13 cellular contexts compared by ENCODE assay signal in the genomic region with DNA sequence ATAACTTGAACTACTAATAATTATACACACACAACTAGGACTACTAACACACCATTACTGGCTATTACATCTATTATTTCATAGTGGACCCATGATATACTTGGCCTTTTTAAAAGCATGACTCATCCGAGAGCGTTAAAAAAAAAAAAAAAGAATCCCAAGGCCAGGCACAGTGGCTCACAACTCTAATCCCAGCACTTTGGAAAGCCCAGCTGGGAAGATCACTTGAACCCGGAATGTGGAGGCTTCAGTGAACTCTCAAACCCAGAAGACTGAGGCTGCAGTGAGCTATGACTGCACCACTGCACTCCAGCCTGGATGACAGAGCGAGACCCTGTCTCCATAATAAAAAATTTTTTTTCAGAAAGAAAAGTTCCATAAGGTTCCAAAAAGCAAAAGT. TPM values are rescaled to one million over a fixed set of nuclear protein-coding genes. Genes with fewer than 3 reads are reported as not detected.
A peak's percentile ranks its signal among the peaks of the same experiment; 100 is the strongest.
DNase-seq lines count a peak whose midpoint lies in the region; ATAC-seq and TF ChIP-seq lines count a peak whose summit lies in the region.
"Had no signal": no experiment of that assay in that cellular context is flagged by ENCODE, and none has a peak within 500 bp of the region (broad histone marks: within the 10 kb centered on the region; RNA-seq: fewer than 3 reads in every experiment).

No MANE protein-coding gene starts in this region.

- H3K36me3 Mint-ChIP-seq in T-helper 2 cell treated with Interferon-gamma antibody and Interleukin-4, amounts not matched to agents 5 μg/mL and 100 μg/mL, for 36 hours (ENCODE audit: low read depth), result peaks cover 36% of the 10 kb centered on the region

- peaks cover 32% of the 10 kb centered on the region for H3K4me1 ChIP-seq in RWPE2 (ENCODE audit: insufficient read depth, poor library complexity, severe bottlenecking)

- no peaks in the 10 kb centered on the region for H3K9me3 Mint-ChIP-seq in T-helper 2 cell treated with Interferon-gamma antibody and Interleukin-4, amounts not matched to agents 5 μg/mL and 100 μg/mL, for 36 hours

- no peak for TF ChIP-seq CTCF in RWPE2 (IDR thresholded peaks at IDR 0.05; ENCODE audit: poor library complexity, severe bottlenecking)

- H3K27me3 ChIP-seq in RWPE2 (ENCODE audit: insufficient read depth, poor library complexity, severe bottlenecking), result no peaks in the 10 kb centered on the region

- H3K4me3 ChIP-seq in RWPE2 (ENCODE audit: severe bottlenecking), result no peak overlapping the region

- peak overlapping the region; percentile 66 for H3K27ac ChIP-seq in RWPE2 (ENCODE audit: poor library complexity, severe bottlenecking)
- H3K27ac ChIP-seq in epithelial cell of prostate, result peak overlapping the region; percentile 22
- H3K27ac ChIP-seq: HL-60 had no signal

- H3K9me3 ChIP-seq in RWPE2 (ENCODE audit: severe bottlenecking), result no peaks in the 10 kb centered on the region

- peaks cover under 1% of the 10 kb centered on the region for H3K27me3 Mint-ChIP-seq in T-helper 2 cell treated with Interferon-gamma antibody and Interleukin-4, amounts not matched to agents 5 μg/mL and 100 μg/mL, for 36 hours (ENCODE audit: low read depth)

- H3K27ac Mint-ChIP-seq in T-helper 2 cell treated with Interferon-gamma antibody and Interleukin-4, amounts not matched to agents 5 μg/mL and 100 μg/mL, for 36 hours, result no peak overlapping the region

- DNase-seq in T-helper 2 cell treated with Interferon-gamma antibody and Interleukin-4, amounts not matched to agents 5 μg/mL and 100 μg/mL, for 36 hours (ENCODE audit: low spot score), result no peak
- no peak for DNase-seq in T-helper 2 cell
- no peak for DNase-seq in RWPE2 (ENCODE audit: low spot score)
- DNase-seq in epithelial cell of prostate (ENCODE audit: low read depth, low spot score), result no peak
- peak; percentile 48 for DNase-seq in renal cortical epithelial cell (ENCODE audit: low read depth)
- DNase-seq in NCI-H146 (lab: John Stamatoyannopoulos, UW), result no peak
- DNase-seq: central memory CD4-positive, alpha-beta T cell; NCI-H187; Right ventricle myocardium superior; stimulated activated CD4-positive, alpha-beta T cell treated with anti-CD3 and anti-CD28 coated beads, Interleukin-4, amount 100 ng/mL, for 24 hours had no signal

- peaks cover 68% of the 10 kb centered on the region for H3K4me1 Mint-ChIP-seq in T-helper 2 cell treated with Interferon-gamma antibody and Interleukin-4, amounts not matched to agents 5 μg/mL and 100 μg/mL, for 36 hours (ENCODE audit: low read depth)

- ATAC-seq in RWPE2 (ENCODE audit: low read depth), result no peak
- ATAC-seq in HG03045 (IDR thresholded peaks at IDR 0.05; ENCODE audit: unreplicated experiment), result no peak
- ATAC-seq in GM19324 (IDR thresholded peaks at IDR 0.05; ENCODE audit: low FRiP score, unreplicated experiment), result no peak

- 0 out of 2 replicates have a peak, but pooled peaks cover 5% of the 10 kb centered on the region for H3K36me3 ChIP-seq in RWPE2 (ENCODE audit: low read depth)

- H3K4me3 Mint-ChIP-seq in T-helper 2 cell treated with Interferon-gamma antibody and Interleukin-4, amounts not matched to agents 5 μg/mL and 100 μg/mL, for 36 hours, result peak overlapping the region; percentile 93

RNA-seq across cellular contexts. Expression of a gene that starts 3.1 kb away (rescaled TPM):
- 47.1 and 232 TPM in 2 replicates for total RNA-seq in renal cortical epithelial cell
